8 cellular contexts compared by ENCODE assay signal in genomic region chr15:52568569-52569243, GRCh38. TPM values are rescaled to one million over a fixed set of nuclear protein-coding genes. Genes with fewer than 3 reads are reported as not detected.
DNase-seq lines count a peak whose midpoint lies in the region; ATAC-seq and TF ChIP-seq lines count a peak whose summit lies in the region.

TSS of gene ARPP19 (minus strand) at chr15:52569030. CDS start at chr15:52568892, 138 bp downstream.

- no peak for TF ChIP-seq CTCF in Panc1 (IDR thresholded peaks at IDR 0.05)

- no peaks in the 10 kb centered on the region for H3K27me3 Mint-ChIP-seq in activated T-cell treated with anti-CD3 and anti-CD28 coated beads, Interleukin-2, amount 50 U/mL, for 4 hours (ENCODE audit: low read depth)

- H3K4me3 ChIP-seq in Jurkat, Clone E6-1 (ENCODE audit: low read length), result peak within 1 kb of the TSS; percentile 91
- H3K4me3 ChIP-seq in Panc1 (ENCODE audit: low read depth in 2 of 2, low read length in 2 of 2) (peak within 1 kb of the TSS; percentile 86 to 97), muscle layer of duodenum (ENCODE audit: low read depth in 1 of 2, low read length in 2 of 2) (peak within 1 kb of the TSS; percentile 79 to 82)

- H3K4me3 Mint-ChIP-seq in activated T-cell treated with anti-CD3 and anti-CD28 coated beads, Interleukin-2, amount 50 U/mL, for 4 hours, result peak within 1 kb of the TSS; percentile 97

- peaks cover 7% of the 10 kb centered on the region for H3K36me3 Mint-ChIP-seq in activated T-cell treated with anti-CD3 and anti-CD28 coated beads, Interleukin-2, amount 50 U/mL, for 4 hours (ENCODE audit: insufficient read depth)

- H3K27me3 ChIP-seq in Panc1 (ENCODE audit: control insufficient read depth, insufficient read depth, low read length), result no peaks in the 10 kb centered on the region
- H3K27me3 ChIP-seq in muscle layer of duodenum (ENCODE audit: low read depth, low read length), result no peaks in the 10 kb centered on the region

- peak within 1 kb of the TSS; percentile 97 for H3K27ac ChIP-seq in Panc1 (ENCODE audit: low read length)
- peak within 1 kb of the TSS; percentile 90 for H3K27ac ChIP-seq in muscle layer of duodenum (ENCODE audit: low read length)

- POLR2A ChIA-PET in Panc1 (lab: Charles Lee), result no interaction called here

- CTCF ChIA-PET in Panc1 (lab: Charles Lee), result no interaction called here

- H3K36me3 ChIP-seq in Panc1 (ENCODE audit: control insufficient read depth, insufficient read depth, low read length) (peaks cover 5% of the 10 kb centered on the region; the same call in 1 of the 2 replicates), muscle layer of duodenum (ENCODE audit: control insufficient read depth in 1 of 2, insufficient read depth in 2 of 2, low read length in 2 of 2) (no peaks in the 10 kb centered on the region)

- peaks cover under 1% of the 10 kb centered on the region for H3K9me3 Mint-ChIP-seq in activated T-cell treated with anti-CD3 and anti-CD28 coated beads, Interleukin-2, amount 50 U/mL, for 4 hours

- in situ Hi-C loops in Panc1 (cut with HindIII; ENCODE audit: low pct_unique_long_range_greater_than_20kb, low sequenced_read_pairs), result no loop called here

- H3K9me3 ChIP-seq in Panc1 (ENCODE audit: control insufficient read depth, insufficient read depth, low read depth, low read length) (no peaks in the 10 kb centered on the region), muscle layer of duodenum (ENCODE audit: control insufficient read depth in 1 of 2, low read length in 2 of 2) (no peaks in the 10 kb centered on the region)

- DNase-seq in DMS153 treated with DMSO at 0.1 percent for 48 hours (lab: John Stamatoyannopoulos, UW; ENCODE audit: unreplicated experiment) (peak; percentile 39), Panc1 (ENCODE audit: low read depth, low spot score) (peak; percentile 69)
- peak; percentile 91 for DNase-seq in Jurkat, Clone E6-1 (ENCODE audit: low read depth, low spot score)
- peak; percentile 63 for DNase-seq in activated T-cell treated with anti-CD3 and anti-CD28 coated beads, Interleukin-2, amount 50 U/mL, for 4 hours
- DNase-seq in stimulated activated CD8-positive, alpha-beta memory T cell treated with anti-CD3 and anti-CD28 coated beads, Interleukin-7, amount 100 ng/mL, for 48 hours (ENCODE audit: extremely low read depth in 1 of 2, low read depth in 1 of 2), result peak; percentile 59 to 79

- no TSS peak for BruUV-seq in Panc1 (replicated peaks; lab: Mats Ljungman, UMichigan)

- intact Hi-C loops in Panc1 (cut with micrococcal nuclease; ENCODE audit: unreplicated experiment), result loop anchor here (5.0 to 10.0 kb wide), 2 partner anchors 109 to 314 kb away; partner anchors contain the start of gene ATOSA

- H3K4me1 ChIP-seq in Panc1 (ENCODE audit: control insufficient read depth, insufficient read depth, low read length) (peaks cover 22% of the 10 kb centered on the region), muscle layer of duodenum (ENCODE audit: control insufficient read depth in 1 of 2, insufficient read depth in 2 of 2, low read length in 2 of 2) (peaks cover 12 to 35% of the 10 kb centered on the region in 2 donors)

- peaks cover 42% of the 10 kb centered on the region for H3K4me1 Mint-ChIP-seq in activated T-cell treated with anti-CD3 and anti-CD28 coated beads, Interleukin-2, amount 50 U/mL, for 4 hours (ENCODE audit: low read depth)

- peak; percentile 59 for ATAC-seq in GM21619 (IDR thresholded peaks at IDR 0.05; ENCODE audit: unreplicated experiment)
- peak; percentile 96 for ATAC-seq in Panc1
- peak; percentile 77 to 78 for ATAC-seq in activated T-cell treated with anti-CD3 and anti-CD28 coated beads, Interleukin-2, amount 50 U/mL, for 4 hours
- ATAC-seq in esophagus mucosa, result peak; percentile 92

RNA-seq across cellular contexts. Expression of gene ARPP19, which starts in this region (rescaled TPM):
- 69.7 TPM for polyA plus RNA-seq in Jurkat, Clone E6-1 (2012; ENCODE audit: insufficient read depth, insufficient read length)
- 153 TPM for total RNA-seq in Panc1 (2021; ENCODE audit: unreplicated experiment)
- polyA plus RNA-seq in Panc1 (2012; ENCODE audit: insufficient read length), result 56.4 TPM
- 100 to 1,000 TPM; 182 to 203 (median 189) TPM for total RNA-seq in activated T-cell treated with anti-CD3 and anti-CD28 coated beads, Interleukin-2, amount 50 U/mL, for 4 hours
- total RNA-seq in esophagus mucosa, result 114 TPM

Comparison
In these comparisons a context has a peak if more than half of its experiments do, and no peak if none do; other contexts are left out.
1. Peak in every context shown above with its lines: DNase-seq, ATAC-seq, H3K4me3 ChIP-seq and H3K27ac ChIP-seq.
2. DNase-seq: peak in every context shown above with its lines; median percentile 91 in Jurkat, Clone E6-1; 69 in Panc1; 69 in stimulated activated CD8-positive, alpha-beta memory T cell treated with anti-CD3 and anti-CD28 coated beads, Interleukin-7, amount 100 ng/mL, for 48 hours; 63 in activated T-cell treated with anti-CD3 and anti-CD28 coated beads, Interleukin-2, amount 50 U/mL, for 4 hours; 39 in DMS153 treated with DMSO at 0.1 percent for 48 hours.